9 cellular contexts compared by ENCODE assay signal in genomic region chr4:186723207-186724047, GRCh38. TPM values are rescaled to one million over a fixed set of nuclear protein-coding genes. Genes with fewer than 3 reads are reported as not detected.
DNase-seq lines count a peak whose midpoint lies in the region; ATAC-seq and TF ChIP-seq lines count a peak whose summit lies in the region.
"Had no signal": no experiment of that assay in that cellular context is flagged by ENCODE, and none has a peak within 500 bp of the region (broad histone marks: within the 10 kb centered on the region; RNA-seq: fewer than 3 reads in every experiment).

Gene FAT1 (minus strand): TSS chr4:186723856. CDS start chr4:186709827, 14,029 bp downstream.

- H3K27ac ChIP-seq in foreskin keratinocyte, result peak within 1 kb of the TSS; percentile 90
- H3K27ac ChIP-seq in effector memory CD4-positive, alpha-beta T cell (ENCODE audit: insufficient read depth, low read length, poor library complexity, severe bottlenecking), result no peak within 1 kb of the TSS
- H3K27ac ChIP-seq: KMS-11 had no signal

- H3K27ac Mint-ChIP-seq in activated CD4-positive, alpha-beta memory T cell treated with anti-CD3 and anti-CD28 coated beads, Interleukin-2, amount 10 ng/mL, durations not matched to agents 7 days and 5 days, result peak within 1 kb of the TSS; percentile 10
- peak within 1 kb of the TSS; percentile 92 to 99 (median 98) for H3K27ac Mint-ChIP-seq in nephron

- no peaks in the 10 kb centered on the region for H3K9me3 ChIP-seq in effector memory CD4-positive, alpha-beta T cell (ENCODE audit: control insufficient read depth, low read length)

- peak in 12 of 14 donors; percentile 29 to 83 (median 59) for DNase-seq in C1 segment of cervical spinal cord (lab: John Stamatoyannopoulos, UW)
- DNase-seq in HK-2 (ENCODE audit: unreplicated experiment), result peak; percentile 63
- DNase-seq in activated CD4-positive, alpha-beta memory T cell treated with anti-CD3 and anti-CD28 coated beads, Interleukin-2, amount 10 ng/mL, durations not matched to agents 7 days and 5 days, result no peak
- DNase-seq in foreskin keratinocyte, result no peak
- no peak for DNase-seq in effector memory CD4-positive, alpha-beta T cell
- no peak for DNase-seq in GM19240 (ENCODE audit: insufficient read length, low spot score)

- H3K27me3 Mint-ChIP-seq in activated CD4-positive, alpha-beta memory T cell treated with anti-CD3 and anti-CD28 coated beads, Interleukin-2, amount 10 ng/mL, durations not matched to agents 7 days and 5 days, result peaks cover 45% of the 10 kb centered on the region
- peaks cover 5% of the 10 kb centered on the region for H3K27me3 Mint-ChIP-seq in nephron (ENCODE audit: low read depth)

- POLR2A ChIA-PET in activated CD4-positive, alpha-beta memory T cell treated with anti-CD3 and anti-CD28 coated beads, Interleukin-2, amount 10 ng/mL, durations not matched to agents 7 days and 5 days (lab: Charles Lee), result no interaction called here

- ATAC-seq in foreskin keratinocyte (peak; percentile 16), HG02798 (IDR thresholded peaks at IDR 0.05; ENCODE audit: poor library complexity, unreplicated experiment) (no peak)

- no peaks in the 10 kb centered on the region for H3K9me3 Mint-ChIP-seq in activated CD4-positive, alpha-beta memory T cell treated with anti-CD3 and anti-CD28 coated beads, Interleukin-2, amount 10 ng/mL, durations not matched to agents 7 days and 5 days
- H3K9me3 Mint-ChIP-seq in nephron, result peaks cover 3% of the 10 kb centered on the region

- no peak for TF ChIP-seq CTCF in foreskin keratinocyte (conservative IDR thresholded peaks at IDR 0.05)
- TF ChIP-seq CTCF in nephron (IDR thresholded peaks at IDR 0.05; ENCODE audit: unreplicated experiment in 3 of 3), result no peak

- H3K4me3 Mint-ChIP-seq in activated CD4-positive, alpha-beta memory T cell treated with anti-CD3 and anti-CD28 coated beads, Interleukin-2, amount 10 ng/mL, durations not matched to agents 7 days and 5 days, result peak within 1 kb of the TSS; percentile 28
- H3K4me3 Mint-ChIP-seq in nephron, result peak within 1 kb of the TSS; percentile 99 to 100 (median 99)

- no peaks in the 10 kb centered on the region for H3K36me3 ChIP-seq in effector memory CD4-positive, alpha-beta T cell (ENCODE audit: control insufficient read depth, insufficient read depth, low read length)

- peaks cover 12% of the 10 kb centered on the region for H3K36me3 Mint-ChIP-seq in activated CD4-positive, alpha-beta memory T cell treated with anti-CD3 and anti-CD28 coated beads, Interleukin-2, amount 10 ng/mL, durations not matched to agents 7 days and 5 days (ENCODE audit: low read depth)
- peaks cover 12% of the 10 kb centered on the region for H3K36me3 Mint-ChIP-seq in nephron (ENCODE audit: low read depth)

- peaks cover 10% of the 10 kb centered on the region for H3K4me1 Mint-ChIP-seq in activated CD4-positive, alpha-beta memory T cell treated with anti-CD3 and anti-CD28 coated beads, Interleukin-2, amount 10 ng/mL, durations not matched to agents 7 days and 5 days
- H3K4me1 Mint-ChIP-seq in nephron, result peaks cover 12% of the 10 kb centered on the region

- H3K4me1 ChIP-seq in foreskin keratinocyte, result peaks cover 14% of the 10 kb centered on the region
- H3K4me1 ChIP-seq in effector memory CD4-positive, alpha-beta T cell (ENCODE audit: control insufficient read depth, insufficient read depth, low read length, poor library complexity, severe bottlenecking), result no peaks in the 10 kb centered on the region

- CTCF ChIA-PET in activated CD4-positive, alpha-beta memory T cell treated with anti-CD3 and anti-CD28 coated beads, Interleukin-2, amount 10 ng/mL, durations not matched to agents 7 days and 5 days (lab: Charles Lee), result no interaction called here

- H3K4me3 ChIP-seq in effector memory CD4-positive, alpha-beta T cell (ENCODE audit: insufficient read depth, low read depth, low read length, poor library complexity, severe bottlenecking), result no peak within 1 kb of the TSS

- no peaks in the 10 kb centered on the region for H3K27me3 ChIP-seq in foreskin keratinocyte
- H3K27me3 ChIP-seq in effector memory CD4-positive, alpha-beta T cell (replicated peaks; ENCODE audit: control insufficient read depth, insufficient read depth, low read length, poor library complexity, severe bottlenecking), result peaks cover 10% of the 10 kb centered on the region

RNA-seq across cellular contexts. Expression of gene FAT1, which starts in this region (rescaled TPM):
- total RNA-seq in activated CD4-positive, alpha-beta memory T cell treated with anti-CD3 and anti-CD28 coated beads, Interleukin-2, amount 10 ng/mL, durations not matched to agents 7 days and 5 days, result under 1 TPM; 0.03 TPM
- total RNA-seq in foreskin keratinocyte, result 288 and 372 TPM in 2 replicates
- 76.3 and 112 TPM in 2 replicates for polyA plus RNA-seq in foreskin keratinocyte

Comparison
In these comparisons a context has a peak if more than half of its experiments do, and no peak if none do; other contexts are left out.
1. RNA of gene FAT1 (total RNA-seq): 288 to 372 TPM in foreskin keratinocyte; 0.03 TPM in activated CD4-positive, alpha-beta memory T cell treated with anti-CD3 and anti-CD28 coated beads, Interleukin-2, amount 10 ng/mL, durations not matched to agents 7 days and 5 days; every median in the first group is over 100 times any median in the second.
2. DNase-seq: peak in C1 segment of cervical spinal cord (12 of 14) and HK-2 (single experiment); none in activated CD4-positive, alpha-beta memory T cell treated with anti-CD3 and anti-CD28 coated beads, Interleukin-2, amount 10 ng/mL, durations not matched to agents 7 days and 5 days (single experiment), foreskin keratinocyte (0 of 2), effector memory CD4-positive, alpha-beta T cell (0 of 3) and GM19240 (single experiment).